ENCODE assay signal across 9 cellular contexts in genomic region chr2:119678021-119678656, GRCh38. TPM values are rescaled to one million over a fixed set of nuclear protein-coding genes. Genes with fewer than 3 reads are reported as not detected.
DNase-seq lines count a peak whose midpoint lies in the region; ATAC-seq and TF ChIP-seq lines count a peak whose summit lies in the region.
"Had no signal": no experiment of that assay in that cellular context is flagged by ENCODE, and none has a peak within 500 bp of the region (broad histone marks: within the 10 kb centered on the region; RNA-seq: fewer than 3 reads in every experiment).

No MANE protein-coding gene starts in this region.

- no peaks in the 10 kb centered on the region for H3K36me3 Mint-ChIP-seq in activated T-helper 2 cell treated with anti-CD3 and anti-CD28 coated beads, Interferon-gamma antibody, Interleukin-2, Interleukin-4, amounts not matched to agents 10 μg/mL and 5 μg/mL and 100 μg/mL, durations not matched to agents 14 hours and 24 hours and 36 hours (ENCODE audit: low read depth)

- peak overlapping the region; percentile 88 for H3K4me3 Mint-ChIP-seq in activated T-helper 2 cell treated with anti-CD3 and anti-CD28 coated beads, Interferon-gamma antibody, Interleukin-2, Interleukin-4, amounts not matched to agents 10 μg/mL and 5 μg/mL and 100 μg/mL, durations not matched to agents 14 hours and 24 hours and 36 hours (ENCODE audit: low read depth)

- H3K27me3 ChIP-seq in muscle layer of duodenum (ENCODE audit: low read depth, low read length), result no peaks in the 10 kb centered on the region
- H3K27me3 ChIP-seq: thyroid gland had no signal

- peaks cover 0 to 9% of the 10 kb centered on the region in 2 donors for H3K4me1 ChIP-seq in muscle layer of duodenum (ENCODE audit: control insufficient read depth in 1 of 2, insufficient read depth in 2 of 2, low read length in 2 of 2)

- H3K4me3 ChIP-seq in muscle layer of duodenum (ENCODE audit: low read depth in 1 of 2, low read length in 2 of 2), result peak overlapping the region; percentile 95 to 96

- peaks cover 14% of the 10 kb centered on the region for H3K4me1 Mint-ChIP-seq in activated T-helper 2 cell treated with anti-CD3 and anti-CD28 coated beads, Interferon-gamma antibody, Interleukin-2, Interleukin-4, amounts not matched to agents 10 μg/mL and 5 μg/mL and 100 μg/mL, durations not matched to agents 14 hours and 24 hours and 36 hours (ENCODE audit: low read depth)

- peak; percentile 96 for DNase-seq in DMS53 (lab: John Stamatoyannopoulos, UW)
- DNase-seq in NCI-H2227 (lab: John Stamatoyannopoulos, UW; ENCODE audit: unreplicated experiment), result peak; percentile 48
- no peak for DNase-seq in activated T-helper 2 cell treated with anti-CD3 and anti-CD28 coated beads, Interferon-gamma antibody, Interleukin-2, Interleukin-4, amounts not matched to agents 10 μg/mL and 5 μg/mL and 100 μg/mL, durations not matched to agents 14 hours and 24 hours and 36 hours (ENCODE audit: low spot score)
- DNase-seq in RPMI8226, result no peak
- DNase-seq in A172 (ENCODE audit: low spot score), result no peak
- no peak for DNase-seq in omental fat pad (ENCODE audit: low spot score)

- ATAC-seq in GM19452 (IDR thresholded peaks at IDR 0.05; ENCODE audit: unreplicated experiment) (no peak), omental fat pad (ENCODE audit: low FRiP score) (no peak)

- H3K27ac ChIP-seq in muscle layer of duodenum (ENCODE audit: low read length), result no peak overlapping the region

- peaks cover 3% of the 10 kb centered on the region for H3K27me3 Mint-ChIP-seq in activated T-helper 2 cell treated with anti-CD3 and anti-CD28 coated beads, Interferon-gamma antibody, Interleukin-2, Interleukin-4, amounts not matched to agents 10 μg/mL and 5 μg/mL and 100 μg/mL, durations not matched to agents 14 hours and 24 hours and 36 hours (ENCODE audit: low read depth)

- TF ChIP-seq CTCF in omental fat pad (IDR thresholded peaks at IDR 0.05), result no peak

- peak overlapping the region; percentile 66 for H3K27ac Mint-ChIP-seq in activated T-helper 2 cell treated with anti-CD3 and anti-CD28 coated beads, Interferon-gamma antibody, Interleukin-2, Interleukin-4, amounts not matched to agents 10 μg/mL and 5 μg/mL and 100 μg/mL, durations not matched to agents 14 hours and 24 hours and 36 hours

- peaks cover 0 to 16% of the 10 kb centered on the region in 2 donors for H3K36me3 ChIP-seq in muscle layer of duodenum (ENCODE audit: control insufficient read depth in 1 of 2, insufficient read depth in 2 of 2, low read length in 2 of 2)
- H3K36me3 ChIP-seq: thyroid gland had no signal

- no peaks in the 10 kb centered on the region for H3K9me3 ChIP-seq in muscle layer of duodenum (ENCODE audit: control insufficient read depth in 1 of 2, low read length in 2 of 2)
- H3K9me3 ChIP-seq: thyroid gland had no signal

- intact Hi-C loops in activated T-helper 2 cell treated with anti-CD3 and anti-CD28 coated beads, Interferon-gamma antibody, Interleukin-2, Interleukin-4, amounts not matched to agents 10 μg/mL and 5 μg/mL and 100 μg/mL, durations not matched to agents 14 hours and 24 hours and 36 hours (cut with micrococcal nuclease), result loop anchor here (2.0 kb wide), 1 partner anchor 25 kb away; no protein-coding TSS in a partner anchor

- no peaks in the 10 kb centered on the region for H3K9me3 Mint-ChIP-seq in activated T-helper 2 cell treated with anti-CD3 and anti-CD28 coated beads, Interferon-gamma antibody, Interleukin-2, Interleukin-4, amounts not matched to agents 10 μg/mL and 5 μg/mL and 100 μg/mL, durations not matched to agents 14 hours and 24 hours and 36 hours

RNA-seq across cellular contexts. Expression of gene TMEM177, which starts 0.9 kb away (rescaled TPM):
- total RNA-seq in activated T-helper 2 cell treated with anti-CD3 and anti-CD28 coated beads, Interferon-gamma antibody, Interleukin-2, Interleukin-4, amounts not matched to agents 10 μg/mL and 5 μg/mL and 100 μg/mL, durations not matched to agents 14 hours and 24 hours and 36 hours, result 16.9 and 17.0 TPM in 2 replicates
- 23.8 and 31.8 TPM in 2 replicates for total RNA-seq in A172 (2014; rRNA removed; shearing (Covaris generic))
- total RNA-seq in omental fat pad, result 1 to 10 TPM; 3.8 to 6.5 (median 4.1) TPM

Comparison
In these comparisons a context has a peak if more than half of its experiments do, and no peak if none do; other contexts are left out.
1. DNase-seq: peak in DMS53 (single experiment) and NCI-H2227 (single experiment); none in activated T-helper 2 cell treated with anti-CD3 and anti-CD28 coated beads, Interferon-gamma antibody, Interleukin-2, Interleukin-4, amounts not matched to agents 10 μg/mL and 5 μg/mL and 100 μg/mL, durations not matched to agents 14 hours and 24 hours and 36 hours (single experiment), RPMI8226 (single experiment), A172 (single experiment) and omental fat pad (single experiment).